Comparison of ENCODE assay signal across 16 cellular contexts in the genomic region with DNA sequence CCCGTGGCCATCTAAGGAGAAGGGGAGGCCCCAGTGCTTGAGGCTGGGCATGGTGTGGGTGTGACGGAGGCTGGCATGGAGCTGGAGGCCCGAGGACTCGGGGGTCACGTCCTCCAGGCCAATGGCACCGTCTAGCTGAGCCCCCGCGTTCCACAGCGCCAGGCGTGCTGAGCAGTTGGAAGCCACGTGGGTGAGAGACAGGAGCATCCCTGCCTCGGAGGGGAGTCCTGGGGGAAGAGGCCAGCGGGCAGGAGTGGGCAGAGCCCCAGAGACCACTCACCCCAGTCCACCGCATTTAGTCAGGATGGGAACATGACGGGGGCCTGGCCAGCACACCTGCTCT.
DNase-seq lines count a peak whose midpoint lies in the region; ATAC-seq and TF ChIP-seq lines count a peak whose summit lies in the region.
"Had no signal": no experiment of that assay in that cellular context is flagged by ENCODE, and none has a peak within 500 bp of the region (broad histone marks: within the 10 kb centered on the region; RNA-seq: fewer than 3 reads in every experiment).

No MANE protein-coding gene starts in this region.

- no peak overlapping the region for H3K23ac ChIP-seq in neuronal stem cell (ENCODE audit: low read depth, low read length, poor library complexity)

- peaks cover 2% of the 10 kb centered on the region for H3K9me3 Mint-ChIP-seq in neural progenitor cell
- H3K9me3 Mint-ChIP-seq: CD4-positive, alpha-beta T cell; GM23338; HFFc6 had no signal

- H2BK5ac ChIP-seq in neuronal stem cell (ENCODE audit: low read length), result no peak overlapping the region

- peak overlapping the region; percentile 97 for H2BK15ac ChIP-seq in neuronal stem cell (ENCODE audit: low read length)

- H3K4ac ChIP-seq in neuronal stem cell (ENCODE audit: low read length), result no peak overlapping the region

- no peak overlapping the region for H2BK120ac ChIP-seq in neuronal stem cell (ENCODE audit: low read depth, low read length)

- intact Hi-C loops in upper lobe of right lung (cut with DNase I), result no loop called here

- no peak overlapping the region for H2AFZ ChIP-seq in neuronal stem cell (ENCODE audit: low read length)
- no peak overlapping the region for H2AFZ ChIP-seq in neural progenitor cell (replicated peaks)
- H2AFZ ChIP-seq: GM23338 had no signal

- H3K36me3 Mint-ChIP-seq in neural progenitor cell, result no peaks in the 10 kb centered on the region

- H3K27me3 ChIP-seq in BLaER1 treated with 17β-estradiol and CSF1 and Interleukin-3, amounts not matched to agents 10 nM and 100 nM, result peaks cover 0 to 10% (median 0%) of the 10 kb centered on the region in 11 experiments; a peak in 1 of 22 replicates
- H3K27me3 ChIP-seq in neuronal stem cell (ENCODE audit: control insufficient read depth in 3 of 3, insufficient read depth in 3 of 3, low read depth in 1 of 3, low read length in 3 of 3) (peaks cover 0 to 10% (median 0%) of the 10 kb centered on the region in 3 experiments), upper lobe of right lung (no peaks in the 10 kb centered on the region), neural progenitor cell (no peaks in the 10 kb centered on the region)

- no peak overlapping the region; a peak in 1 of 20 replicates for H3K4me3 ChIP-seq in BLaER1 treated with 17β-estradiol and CSF1 and Interleukin-3, amounts not matched to agents 10 nM and 100 nM
- no peak overlapping the region for H3K4me3 ChIP-seq in neuronal stem cell (ENCODE audit: low read length in 2 of 2)
- H3K4me3 ChIP-seq in upper lobe of right lung, result no peak overlapping the region
- no peak overlapping the region for H3K4me3 ChIP-seq in neural progenitor cell
- H3K4me3 ChIP-seq: GM23338 had no signal

- peaks cover 17 to 57% (median 48%) of the 10 kb centered on the region in 10 experiments for H3K4me1 ChIP-seq in BLaER1 treated with 17β-estradiol and CSF1 and Interleukin-3, amounts not matched to agents 10 nM and 100 nM
- H3K4me1 ChIP-seq in neuronal stem cell (ENCODE audit: control insufficient read depth in 2 of 2, insufficient read depth in 1 of 2, low read depth in 1 of 2, low read length in 2 of 2) (no peaks in the 10 kb centered on the region), upper lobe of right lung (no peaks in the 10 kb centered on the region), neural progenitor cell (no peaks in the 10 kb centered on the region)

- H3K79me1 ChIP-seq in neuronal stem cell (ENCODE audit: low read depth, low read length), result no peaks in the 10 kb centered on the region

- H2BK12ac ChIP-seq in neuronal stem cell (ENCODE audit: low read length), result no peak overlapping the region

- peaks cover 5% of the 10 kb centered on the region for H3K27me3 Mint-ChIP-seq in neural progenitor cell (ENCODE audit: insufficient read depth, low read depth)
- H3K27me3 Mint-ChIP-seq: B cell; CD4-positive, alpha-beta T cell had no signal

- H2AK5ac ChIP-seq in neuronal stem cell (ENCODE audit: low read depth, low read length), result peak overlapping the region; percentile 28

- TF ChIP-seq CTCF in upper lobe of right lung (IDR thresholded peaks at IDR 0.05) (no peak), neural progenitor cell (IDR thresholded peaks at IDR 0.05) (no peak)

- DNase-seq in neuronal stem cell (ENCODE audit: low spot score), result no peak
- DNase-seq in upper lobe of right lung, result no peak
- DNase-seq in neural progenitor cell (ENCODE audit: low spot score), result no peak
- DNase-seq in activated naive CD4-positive, alpha-beta T cell treated with anti-CD3 and anti-CD28 coated beads, Interleukin-2, amount 50 U/mL, for 16 hours, result no peak
- DNase-seq: CD4-positive, alpha-beta T cell; DMS153; DMS79; HFFc6 had no signal

- ATAC-seq in upper lobe of right lung, result peak; percentile 13
- ATAC-seq in GM19467 (IDR thresholded peaks at IDR 0.05; ENCODE audit: unreplicated experiment), result no peak
- ATAC-seq: HCT116 had no signal

- H4K20me1 ChIP-seq in BLaER1 treated with 17β-estradiol and CSF1 and Interleukin-3, amounts not matched to agents 10 nM and 100 nM, result no peaks in the 10 kb centered on the region
- no peaks in the 10 kb centered on the region for H4K20me1 ChIP-seq in neural progenitor cell (ENCODE audit: low read depth)

- H3K27ac Mint-ChIP-seq in neural progenitor cell, result no peak overlapping the region
- H3K27ac Mint-ChIP-seq: CD4-positive, alpha-beta T cell; GM23338; HFFc6; IgD-negative memory B cell had no signal

- H3K36me3 ChIP-seq in BLaER1 treated with 17β-estradiol and CSF1 and Interleukin-3, amounts not matched to agents 10 nM and 100 nM, result no peaks in the 10 kb centered on the region
- no peaks in the 10 kb centered on the region for H3K36me3 ChIP-seq in KOPT-K1 (ENCODE audit: insufficient read depth, low read length)
- H3K36me3 ChIP-seq in neuronal stem cell (replicated peaks in 1 of 2; ENCODE audit: control insufficient read depth in 2 of 2, insufficient read depth in 2 of 2, low read length in 2 of 2), result no peaks in the 10 kb centered on the region
- H3K36me3 ChIP-seq in upper lobe of right lung, result no peaks in the 10 kb centered on the region
- no peaks in the 10 kb centered on the region for H3K36me3 ChIP-seq in neural progenitor cell

- H3K27ac ChIP-seq in BLaER1 treated with 17β-estradiol and CSF1 and Interleukin-3, amounts not matched to agents 10 nM and 100 nM, result peak overlapping the region in 8 of 11 experiments; percentile 38 to 80 (median 64); a peak in 16 of 22 replicates
- peak overlapping the region; percentile 68 for H3K27ac ChIP-seq in KOPT-K1 (ENCODE audit: low read depth, low read length, poor library complexity, severe bottlenecking)
- no peak overlapping the region for H3K27ac ChIP-seq in neuronal stem cell (replicated peaks; ENCODE audit: low read length)
- no peak overlapping the region for H3K27ac ChIP-seq in upper lobe of right lung
- no peak overlapping the region for H3K27ac ChIP-seq in neural progenitor cell
- H3K27ac ChIP-seq: C4-2B had no signal

- H4K8ac ChIP-seq in neuronal stem cell (ENCODE audit: low read depth, low read length), result no peak overlapping the region

- H3K18ac ChIP-seq in neuronal stem cell (ENCODE audit: low read length), result peak overlapping the region; percentile 57

- no peak overlapping the region for H3K4me3 Mint-ChIP-seq in neural progenitor cell
- H3K4me3 Mint-ChIP-seq: B cell; CD4-positive, alpha-beta T cell; GM23338; HFFc6 had no signal

- no peaks in the 10 kb centered on the region for H3F3A ChIP-seq in neural progenitor cell (ENCODE audit: low read depth)

- peak overlapping the region; percentile 75 to 96 (median 91) for H3K4me2 ChIP-seq in BLaER1 treated with 17β-estradiol and CSF1 and Interleukin-3, amounts not matched to agents 10 nM and 100 nM
- H3K4me2 ChIP-seq in neuronal stem cell (ENCODE audit: insufficient read depth, low read length, poor library complexity, severe bottlenecking) (no peak overlapping the region), neural progenitor cell (no peak overlapping the region)
- H3K4me2 ChIP-seq: GM23338 had no signal

- H3K14ac ChIP-seq in neuronal stem cell (ENCODE audit: low read length), result no peak overlapping the region

- peak overlapping the region in 10 of 11 experiments; percentile 9 to 68 (median 43); a peak in 17 of 22 replicates for H3K9ac ChIP-seq in BLaER1 treated with 17β-estradiol and CSF1 and Interleukin-3, amounts not matched to agents 10 nM and 100 nM
- H3K9ac ChIP-seq in neuronal stem cell (ENCODE audit: low read depth, low read length, poor library complexity) (no peak overlapping the region), neural progenitor cell (no peak overlapping the region)

- WGBS in neuronal stem cell (ENCODE audit: extremely low coverage in 2 of 2, insufficient read length in 2 of 2, insufficient replicate concordance in 1 of 2), 2 donors, result no CpG with 5 or more reads among the region's 15 CpGs

- no peaks in the 10 kb centered on the region for H3K79me2 ChIP-seq in neural progenitor cell (ENCODE audit: low read depth)

- no peak overlapping the region for H4K91ac ChIP-seq in neuronal stem cell (ENCODE audit: low read depth, low read length, poor library complexity)

- H3K9me3 ChIP-seq in BLaER1 treated with 17β-estradiol and CSF1 and Interleukin-3, amounts not matched to agents 10 nM and 100 nM (replicated peaks in 1 of 11), result no peaks in the 10 kb centered on the region; a peak in 2 of 22 replicates
- H3K9me3 ChIP-seq in KOPT-K1 (ENCODE audit: insufficient read depth, low read length, poor library complexity, severe bottlenecking) (no peaks in the 10 kb centered on the region), neuronal stem cell (replicated peaks in 1 of 2; ENCODE audit: control insufficient read depth in 2 of 2, insufficient read depth in 1 of 2, low read depth in 1 of 2, low read length in 2 of 2) (peaks cover 0 to 2% of the 10 kb centered on the region in 2 donors), upper lobe of right lung (no peaks in the 10 kb centered on the region), neural progenitor cell (ENCODE audit: low read depth) (no peaks in the 10 kb centered on the region)

- H3K4me1 Mint-ChIP-seq in neural progenitor cell, result peaks cover 5% of the 10 kb centered on the region

Comparison
In these comparisons a context has a peak if more than half of its experiments do, and no peak if none do; other contexts are left out.
1. H3K27ac ChIP-seq: peak in BLaER1 treated with 17β-estradiol and CSF1 and Interleukin-3, amounts not matched to agents 10 nM and 100 nM (8 of 11) and KOPT-K1 (single experiment); none in neuronal stem cell (single experiment), upper lobe of right lung (single experiment) and neural progenitor cell (single experiment).
2. H3K4me2 ChIP-seq: peak in BLaER1 treated with 17β-estradiol and CSF1 and Interleukin-3, amounts not matched to agents 10 nM and 100 nM (11 of 11); none in neuronal stem cell (single experiment) and neural progenitor cell (single experiment).
3. H3K9ac ChIP-seq: peak in BLaER1 treated with 17β-estradiol and CSF1 and Interleukin-3, amounts not matched to agents 10 nM and 100 nM (10 of 11); none in neuronal stem cell (single experiment) and neural progenitor cell (single experiment).